ENCODE assay signal across 19 cellular contexts in genomic region chr6:37372116-37372515, GRCh38.
"Had no signal": no experiment of that assay in that cellular context is flagged by ENCODE, and none has a peak within 500 bp of the region (broad histone marks: within the 10 kb centered on the region; RNA-seq: fewer than 3 reads in every experiment).

No MANE protein-coding gene starts in this region.

- H3K36me3 ChIP-seq: colonic mucosa had no signal

- H3K27me3 ChIP-seq: colonic mucosa, right atrium auricular region, transverse colon, vagina had no signal

- H3K4me1 ChIP-seq: colonic mucosa, transverse colon had no signal

- H3K27me3 Mint-ChIP-seq: activated naive CD4-positive, alpha-beta T cell treated with anti-CD3 and anti-CD28 coated beads, Interleukin-2, amount 10 ng/mL, durations not matched to agents 7 days and 5 days; activated naive CD8-positive, alpha-beta T cell treated with anti-CD3 and anti-CD28 coated beads, Interleukin-2, amount 50 U/mL, for 24 hours; progenitor cell of endocrine pancreas had no signal

- H3K27ac Mint-ChIP-seq: activated naive CD4-positive, alpha-beta T cell treated with anti-CD3 and anti-CD28 coated beads, Interleukin-2, amount 10 ng/mL, durations not matched to agents 7 days and 5 days; activated naive CD8-positive, alpha-beta T cell treated with anti-CD3 and anti-CD28 coated beads, Interleukin-2, amount 50 U/mL, for 24 hours; endodermal cell; progenitor cell of endocrine pancreas; T-helper 1 cell treated with Interleukin-12 subunit alpha and Interleukin-12 subunit beta and Interleukin-4 antibody, amounts not matched to agents 30 μg/mL and 1 μg/mL, for 36 hours had no signal

- H3K9me3 ChIP-seq: colonic mucosa, left ventricle myocardium inferior, right atrium auricular region, transverse colon, vagina had no signal

- H3K27ac ChIP-seq: colonic mucosa, right atrium auricular region, transverse colon, vagina had no signal

- H3K9me3 Mint-ChIP-seq: activated naive CD4-positive, alpha-beta T cell treated with anti-CD3 and anti-CD28 coated beads, Interleukin-2, amount 10 ng/mL, durations not matched to agents 7 days and 5 days; activated naive CD8-positive, alpha-beta T cell treated with anti-CD3 and anti-CD28 coated beads, Interleukin-2, amount 50 U/mL, for 24 hours; activated T-cell treated with anti-CD3 and anti-CD28 coated beads, Interleukin-2, amount 50 U/mL, for 4 hours; endodermal cell; T-helper 1 cell treated with Interleukin-12 subunit alpha and Interleukin-12 subunit beta and Interleukin-4 antibody, amounts not matched to agents 30 μg/mL and 1 μg/mL, for 36 hours had no signal

- H3K4me3 Mint-ChIP-seq: activated naive CD4-positive, alpha-beta T cell treated with anti-CD3 and anti-CD28 coated beads, Interleukin-2, amount 10 ng/mL, durations not matched to agents 7 days and 5 days; activated naive CD8-positive, alpha-beta T cell treated with anti-CD3 and anti-CD28 coated beads, Interleukin-2, amount 50 U/mL, for 24 hours; activated T-cell treated with anti-CD3 and anti-CD28 coated beads, Interleukin-2, amount 50 U/mL, for 4 hours; endodermal cell; T-helper 1 cell treated with Interleukin-12 subunit alpha and Interleukin-12 subunit beta and Interleukin-4 antibody, amounts not matched to agents 30 μg/mL and 1 μg/mL, for 36 hours had no signal

- H3K4me3 ChIP-seq: colonic mucosa, left ventricle myocardium inferior, right atrium auricular region, transverse colon, vagina had no signal

- ATAC-seq: activated CD4-positive, CD25-positive, alpha-beta regulatory T cell treated with anti-CD3 and anti-CD28 coated beads, Interleukin-2, amount 50 U/mL, for 24 hours; activated naive CD8-positive, alpha-beta T cell treated with anti-CD3 and anti-CD28 coated beads, Interleukin-2, amount 50 U/mL, for 24 hours; activated T-cell treated with anti-CD3 and anti-CD28 coated beads, Interleukin-2, amount 50 U/mL, for 4 hours had no signal

- DNase-seq: activated CD4-positive, alpha-beta T cell treated with anti-CD3 and anti-CD28 coated beads, Interleukin-2, amount 50 U/mL, for 1 hour; activated CD8-positive, alpha-beta memory T cell treated with anti-CD3 and anti-CD28 coated beads, Interleukin-2, amount 50 U/mL, for 4 hours; activated naive CD4-positive, alpha-beta T cell treated with anti-CD3 and anti-CD28 coated beads, Interleukin-2, amount 10 ng/mL, durations not matched to agents 7 days and 5 days; activated naive CD8-positive, alpha-beta T cell treated with anti-CD3 and anti-CD28 coated beads, Interleukin-2, amount 50 U/mL, for 24 hours; activated T-cell treated with anti-CD3 and anti-CD28 coated beads, Interleukin-2, amount 50 U/mL, for 4 hours; anterior cingulate cortex; caudate nucleus; colonic mucosa; endodermal cell; kidney; left ventricle myocardium inferior; stimulated activated CD4-positive, alpha-beta T cell treated with anti-CD3 and anti-CD28 coated beads, Interleukin-2, amount 100 ng/mL, for 24 hours; stimulated activated naive CD4-positive, alpha-beta T cell treated with Interleukin-2 at 50 U/mL for 16 hours; transverse colon had no signal
